In genomic region chr12:12999959-13000615, GRCh38 we compare ENCODE assay signal across 1 cellular context.
A peak's percentile ranks its signal among the peaks of the same experiment; 100 is the strongest.
TF ChIP-seq lines count a peak whose summit lies in the region.

Gene HEBP1, minus strand, starts transcription at chr12:13000265. Its CDS starts 151 bp downstream, at chr12:13000114.

TF ChIP-seq in HepG2, 621 proteins besides CTCF, POLR2A, EP300 and RAD21 (continues in another document):
- TF ChIP-seq ZNF276 (CRISPR knock-in tag; IDR thresholded peaks at IDR 0.05; ENCODE audit: low read depth) = no peak
- TF ChIP-seq KAT8 (CRISPR knock-in tag; IDR thresholded peaks at IDR 0.05) = no peak
- TF ChIP-seq ZNF414 (CRISPR knock-in tag; IDR thresholded peaks at IDR 0.05) = peak; percentile 84; the same call in 1 of the 2 replicates
- TF ChIP-seq ZNF816 (CRISPR knock-in tag; IDR thresholded peaks at IDR 0.05; ENCODE audit: borderline replicate concordance) = no peak
- TF ChIP-seq ATF4 (CRISPR knock-in tag; IDR thresholded peaks at IDR 0.05) = 0 out of 4 replicates have a peak, but pooled peaks of 1 of the 2 experiments have one; percentile 13
- TF ChIP-seq BATF2 (CRISPR knock-in tag; IDR thresholded peaks at IDR 0.05) = 0 out of 2 replicates have a peak, but pooled peaks have one; percentile 53
- TF ChIP-seq POGK (CRISPR knock-in tag; conservative IDR thresholded peaks at IDR 0.05) = peak; percentile 15; the same call in 1 of the 2 replicates
- TF ChIP-seq DMAP1 (CRISPR knock-in tag; IDR thresholded peaks at IDR 0.05) = 0 out of 2 replicates have a peak, but pooled peaks have one; percentile 31
- no peak for TF ChIP-seq SUZ12 (IDR thresholded peaks at IDR 0.05; ENCODE audit: low read depth, low read length)
- no peak; the same call in 1 of the 2 replicates for TF ChIP-seq ZNF7 (CRISPR knock-in tag; IDR thresholded peaks at IDR 0.05)
- peak; percentile 84 for TF ChIP-seq MAX (IDR thresholded peaks at IDR 0.05)
- peak; percentile 36; the same call in 1 of the 2 replicates for TF ChIP-seq ZMYM4 (CRISPR knock-in tag; IDR thresholded peaks at IDR 0.05)
- TF ChIP-seq SP4 (CRISPR knock-in tag; IDR thresholded peaks at IDR 0.05) = peak; percentile 72
- 0 out of 4 replicates have a peak, but pooled peaks of 1 of the 2 experiments have one; percentile 48 for TF ChIP-seq KLF16 (CRISPR knock-in tag; IDR thresholded peaks at IDR 0.05)
- TF ChIP-seq SKIL (CRISPR knock-in tag; IDR thresholded peaks at IDR 0.05; ENCODE audit: borderline replicate concordance) = peak; percentile 23; the same call in 1 of the 2 replicates
- TF ChIP-seq HNRNPL (IDR thresholded peaks at IDR 0.05; ENCODE audit: low read depth, low read length) = no peak
- TF ChIP-seq NR2C2 (CRISPR knock-in tag; IDR thresholded peaks at IDR 0.05; ENCODE audit: borderline replicate concordance) = peak; percentile 31; the same call in 1 of the 2 replicates
- TF ChIP-seq ZNF253 (CRISPR knock-in tag; IDR thresholded peaks at IDR 0.05; ENCODE audit: borderline replicate concordance) = no peak
- TF ChIP-seq POLR2AphosphoS5 (IDR thresholded peaks at IDR 0.05; ENCODE audit: low read depth, low read length) = peak; percentile 64
- TF ChIP-seq HMG20A (CRISPR knock-in tag; IDR thresholded peaks at IDR 0.05; ENCODE audit: borderline replicate concordance) = no peak
- 0 out of 2 replicates have a peak, but pooled peaks have one; percentile 31 for TF ChIP-seq LBX2 (CRISPR knock-in tag; IDR thresholded peaks at IDR 0.05; ENCODE audit: borderline replicate concordance)
- TF ChIP-seq SIX1 (CRISPR knock-in tag; IDR thresholded peaks at IDR 0.05; ENCODE audit: borderline replicate concordance) = no peak
- TF ChIP-seq ZBTB7A (CRISPR knock-in tag; IDR thresholded peaks at IDR 0.05) = no peak; the same call in 1 of the 2 replicates
- peak; percentile 44 for TF ChIP-seq MAZ (IDR thresholded peaks at IDR 0.05; ENCODE audit: borderline replicate concordance, low read depth, low read length)
- no peak; the same call in 1 of the 2 replicates for TF ChIP-seq MAZ (CRISPR knock-in tag; IDR thresholded peaks at IDR 0.05; ENCODE audit: low read depth)
- TF ChIP-seq CSRNP2 (CRISPR knock-in tag; conservative IDR thresholded peaks at IDR 0.05; ENCODE audit: low read depth) = peak; percentile 86; the same call in 1 of the 2 replicates
- TF ChIP-seq SRF (IDR thresholded peaks at IDR 0.05; ENCODE audit: low read depth, low read length) = no peak
- 0 out of 2 replicates have a peak, but pooled peaks have one; percentile 56 for TF ChIP-seq IRX3 (CRISPR knock-in tag; IDR thresholded peaks at IDR 0.05; ENCODE audit: borderline replicate concordance, low read depth)
- TF ChIP-seq ZHX1 (CRISPR knock-in tag; IDR thresholded peaks at IDR 0.05; ENCODE audit: low read depth) = 0 out of 2 replicates have a peak, but pooled peaks have one; percentile 47
- no peak for TF ChIP-seq ZFP36L1 (CRISPR knock-in tag; IDR thresholded peaks at IDR 0.05)
- TF ChIP-seq FOXM1 (CRISPR knock-in tag; IDR thresholded peaks at IDR 0.05) = no peak
- peak; percentile 25; the same call in 1 of the 2 replicates for TF ChIP-seq CEBPB (IDR thresholded peaks at IDR 0.05; ENCODE audit: borderline replicate concordance, low read depth, low read length)
- peak; percentile 45; the same call in 1 of the 2 replicates for TF ChIP-seq ZNF574 (CRISPR knock-in tag; IDR thresholded peaks at IDR 0.05)
- 0 out of 2 replicates have a peak, but pooled peaks have one; percentile 13 for TF ChIP-seq POGZ (CRISPR knock-in tag; IDR thresholded peaks at IDR 0.05)
- TF ChIP-seq RXRA (CRISPR knock-in tag; IDR thresholded peaks at IDR 0.05) = peak; percentile 34; the same call in 1 of the 2 replicates
- TF ChIP-seq ETV5 (CRISPR knock-in tag; IDR thresholded peaks at IDR 0.05; ENCODE audit: borderline replicate concordance) = no peak
- TF ChIP-seq ZNF335 (CRISPR knock-in tag; IDR thresholded peaks at IDR 0.05) = no peak
- TF ChIP-seq JUND (CRISPR knock-in tag; IDR thresholded peaks at IDR 0.05) = no peak
- no peak for TF ChIP-seq RBM22 (optimal IDR thresholded peaks at IDR 0.05; ENCODE audit: low read length)
- TF ChIP-seq KLF9 (CRISPR knock-in tag; IDR thresholded peaks at IDR 0.05; ENCODE audit: low read depth) = no peak
- TF ChIP-seq EHMT2 (IDR thresholded peaks at IDR 0.05; ENCODE audit: borderline replicate concordance, low read depth, low read length) = no peak
- TF ChIP-seq MYC (CRISPR knock-in tag; IDR thresholded peaks at IDR 0.05; ENCODE audit: borderline replicate concordance) = peak; percentile 37; the same call in 1 of the 2 replicates
- TF ChIP-seq RBAK (CRISPR knock-in tag; IDR thresholded peaks at IDR 0.05) = no peak
- no peak for TF ChIP-seq ZNF317 (CRISPR knock-in tag; IDR thresholded peaks at IDR 0.05)
- TF ChIP-seq KLF6 (CRISPR knock-in tag; IDR thresholded peaks at IDR 0.05) = peak; percentile 15; the same call in 1 of the 2 replicates
